ENCODE assay signal across 14 cellular contexts in genomic region chr3:84077479-84077878, GRCh38.
DNase-seq lines count a peak whose midpoint lies in the region; FAIRE-seq and TF ChIP-seq lines count a peak whose summit lies in the region.
"Had no signal": no experiment of that assay in that cellular context is flagged by ENCODE, and none has a peak within 500 bp of the region (broad histone marks: within the 10 kb centered on the region; RNA-seq: fewer than 3 reads in every experiment).

No MANE protein-coding gene starts in this region.

- no peaks in the 10 kb centered on the region for H3F3A ChIP-seq in Loucy (ENCODE audit: low read depth)

- no CpG with 5 or more reads among the region's 3 CpGs for WGBS in neuronal stem cell (ENCODE audit: extremely low coverage in 2 of 2, insufficient read length in 2 of 2, insufficient replicate concordance in 1 of 2), 2 donors

- H3K9me3 ChIP-seq in Loucy (ENCODE audit: insufficient read depth, low read depth, low read length) = no peaks in the 10 kb centered on the region
- no peaks in the 10 kb centered on the region for H3K9me3 ChIP-seq in astrocyte (ENCODE audit: insufficient read depth, low read depth, low read length)
- peaks cover 0 to 3% of the 10 kb centered on the region in 2 donors for H3K9me3 ChIP-seq in neuronal stem cell (replicated peaks in 1 of 2; ENCODE audit: control insufficient read depth in 2 of 2, insufficient read depth in 1 of 2, low read depth in 1 of 2, low read length in 2 of 2)

- no peak overlapping the region for H3K4me3 ChIP-seq in Loucy (ENCODE audit: low read length, poor library complexity, severe bottlenecking)
- no peak overlapping the region for H3K4me3 ChIP-seq in astrocyte (ENCODE audit: insufficient read depth, low read depth, low read length)
- no peak overlapping the region for H3K4me3 ChIP-seq in neuronal stem cell (ENCODE audit: low read length in 2 of 2)
- H3K4me3 ChIP-seq: SK-N-MC had no signal

- no peak overlapping the region for H3K4me2 ChIP-seq in Loucy (ENCODE audit: low read depth, low read length, poor library complexity, severe bottlenecking)
- H3K4me2 ChIP-seq in astrocyte (ENCODE audit: low read length) = no peak overlapping the region
- no peak overlapping the region for H3K4me2 ChIP-seq in neuronal stem cell (ENCODE audit: insufficient read depth, low read length, poor library complexity, severe bottlenecking)

- no peaks in the 10 kb centered on the region for H3K79me2 ChIP-seq in Loucy (ENCODE audit: insufficient read depth, low read length)
- no peaks in the 10 kb centered on the region for H3K79me2 ChIP-seq in astrocyte (ENCODE audit: insufficient read depth, low read length)

- no peaks in the 10 kb centered on the region for H3K79me1 ChIP-seq in neuronal stem cell (ENCODE audit: low read depth, low read length)

- H3K4me3 Mint-ChIP-seq in astrocyte (ENCODE audit: unreplicated experiment) = no peak overlapping the region
- no peak overlapping the region for H3K4me3 Mint-ChIP-seq in neural crest cell
- H3K4me3 Mint-ChIP-seq: activated CD4-positive, alpha-beta T cell treated with anti-CD3 and anti-CD28 coated beads for 36 hours; activated T-helper 17 cell treated with anti-CD3 and anti-CD28 coated beads, Interleukin-2, amount 50 U/mL, for 72 hours; mesothelial cell of epicardium had no signal

- peak; percentile 9 for DNase-seq in DMS53 (lab: John Stamatoyannopoulos, UW)
- no peak for DNase-seq in DMS53 treated with DMSO at 0.1 percent for 48 hours (lab: John Stamatoyannopoulos, UW; ENCODE audit: unreplicated experiment)
- no peak for DNase-seq in astrocyte (ENCODE audit: low read depth)
- DNase-seq in neural crest cell (ENCODE audit: low read depth, low spot score) = no peak
- DNase-seq in activated CD4-positive, CD25-positive, alpha-beta regulatory T cell treated with anti-CD3 and anti-CD28 coated beads, Interleukin-2, amount 50 U/mL, for 72 hours = no peak
- DNase-seq in neuronal stem cell (ENCODE audit: low spot score) = no peak
- no peak for DNase-seq in HK-2 (ENCODE audit: unreplicated experiment)
- DNase-seq: activated CD4-positive, alpha-beta T cell treated with anti-CD3 and anti-CD28 coated beads for 36 hours; NCI-H2171; retina had no signal

- H3K18ac ChIP-seq in neuronal stem cell (ENCODE audit: low read length) = no peak overlapping the region

- H2AK5ac ChIP-seq in neuronal stem cell (ENCODE audit: low read depth, low read length) = no peak overlapping the region

- H4K91ac ChIP-seq in neuronal stem cell (ENCODE audit: low read depth, low read length, poor library complexity) = no peak overlapping the region

- H3K27ac ChIP-seq in astrocyte (ENCODE audit: low read depth, low read length) = no peak overlapping the region
- H3K27ac ChIP-seq in neuronal stem cell (replicated peaks; ENCODE audit: low read length) = no peak overlapping the region
- H3K27ac ChIP-seq: SK-N-MC had no signal

- H3K4me1 ChIP-seq in Loucy (ENCODE audit: insufficient read depth, low read length, poor library complexity, severe bottlenecking) (no peaks in the 10 kb centered on the region), astrocyte (ENCODE audit: insufficient read depth, low read length) (no peaks in the 10 kb centered on the region), neuronal stem cell (ENCODE audit: control insufficient read depth in 2 of 2, insufficient read depth in 1 of 2, low read depth in 1 of 2, low read length in 2 of 2) (no peaks in the 10 kb centered on the region)

- no peak for FAIRE-seq in astrocyte (lab: Jason Lieb, UNC)

- H3K23ac ChIP-seq in neuronal stem cell (ENCODE audit: low read depth, low read length, poor library complexity) = no peak overlapping the region

- H4K8ac ChIP-seq in neuronal stem cell (ENCODE audit: low read depth, low read length) = no peak overlapping the region

- H3K4ac ChIP-seq in neuronal stem cell (ENCODE audit: low read length) = no peak overlapping the region

- H3K36me3 Mint-ChIP-seq in astrocyte (ENCODE audit: low read depth, unreplicated experiment) = no peaks in the 10 kb centered on the region
- no peaks in the 10 kb centered on the region for H3K36me3 Mint-ChIP-seq in neural crest cell (ENCODE audit: low read depth)
- H3K36me3 Mint-ChIP-seq: mesothelial cell of epicardium had no signal

- no peaks in the 10 kb centered on the region for H3K36me3 ChIP-seq in Loucy (ENCODE audit: insufficient read depth, low read length)
- H3K36me3 ChIP-seq in astrocyte (ENCODE audit: insufficient read depth, low read length) = no peaks in the 10 kb centered on the region
- no peaks in the 10 kb centered on the region for H3K36me3 ChIP-seq in neuronal stem cell (replicated peaks in 1 of 2; ENCODE audit: control insufficient read depth in 2 of 2, insufficient read depth in 2 of 2, low read length in 2 of 2)

- H3K27me3 ChIP-seq in Loucy (ENCODE audit: insufficient read depth, low read length, poor library complexity, severe bottlenecking) (no peaks in the 10 kb centered on the region), astrocyte (ENCODE audit: insufficient read depth, low read length) (no peaks in the 10 kb centered on the region), neuronal stem cell (ENCODE audit: control insufficient read depth in 3 of 3, insufficient read depth in 3 of 3, low read depth in 1 of 3, low read length in 3 of 3) (no peaks in the 10 kb centered on the region)

- H3K14ac ChIP-seq in neuronal stem cell (ENCODE audit: low read length) = no peak overlapping the region

- no peak overlapping the region for H2AFZ ChIP-seq in Loucy (ENCODE audit: low read length)
- H2AFZ ChIP-seq in astrocyte (ENCODE audit: low read depth, low read length) = no peak overlapping the region
- H2AFZ ChIP-seq in neuronal stem cell (ENCODE audit: low read length) = no peak overlapping the region

- H3K9me3 Mint-ChIP-seq in astrocyte (ENCODE audit: unreplicated experiment) = peaks cover 2% of the 10 kb centered on the region
- no peaks in the 10 kb centered on the region for H3K9me3 Mint-ChIP-seq in neural crest cell
- H3K9me3 Mint-ChIP-seq: activated T-helper 17 cell treated with anti-CD3 and anti-CD28 coated beads, Interleukin-2, amount 50 U/mL, for 72 hours; mesothelial cell of epicardium had no signal

- peak; percentile 43 for TF ChIP-seq CTCF in Loucy (conservative IDR thresholded peaks at IDR 0.05; ENCODE audit: low read length)
- peak; percentile 38 for TF ChIP-seq CTCF in astrocyte (IDR thresholded peaks at IDR 0.05; ENCODE audit: insufficient read depth, low read depth, low read length)
- peak; percentile 50 for TF ChIP-seq CTCF in neural crest cell (conservative IDR thresholded peaks at IDR 0.05)

- no peak overlapping the region for H2BK120ac ChIP-seq in neuronal stem cell (ENCODE audit: low read depth, low read length)

- H3K9ac ChIP-seq in Loucy (ENCODE audit: low read depth, low read length, poor library complexity, severe bottlenecking) = no peak overlapping the region
- H3K9ac ChIP-seq in astrocyte (ENCODE audit: low read length) = no peak overlapping the region
- no peak overlapping the region for H3K9ac ChIP-seq in neuronal stem cell (ENCODE audit: low read depth, low read length, poor library complexity)

- H3K4me1 Mint-ChIP-seq in astrocyte (ENCODE audit: low read depth, unreplicated experiment) = no peaks in the 10 kb centered on the region
- H3K4me1 Mint-ChIP-seq in neural crest cell = peaks cover 8% of the 10 kb centered on the region
- H3K4me1 Mint-ChIP-seq: activated CD4-positive, alpha-beta T cell treated with anti-CD3 and anti-CD28 coated beads for 36 hours; activated T-helper 17 cell treated with anti-CD3 and anti-CD28 coated beads, Interleukin-2, amount 50 U/mL, for 72 hours; mesothelial cell of epicardium had no signal

- H3K27ac Mint-ChIP-seq in astrocyte (ENCODE audit: unreplicated experiment) (no peak overlapping the region), neural crest cell (ENCODE audit: unreplicated experiment) (no peak overlapping the region)
- H3K27ac Mint-ChIP-seq: activated CD4-positive, alpha-beta T cell treated with anti-CD3 and anti-CD28 coated beads for 36 hours; activated T-helper 17 cell treated with anti-CD3 and anti-CD28 coated beads, Interleukin-2, amount 50 U/mL, for 72 hours; mesothelial cell of epicardium had no signal

- no peak overlapping the region for H2BK12ac ChIP-seq in neuronal stem cell (ENCODE audit: low read length)

- H4K20me1 ChIP-seq in Loucy (ENCODE audit: insufficient read depth, low read length, poor library complexity, severe bottlenecking) = no peaks in the 10 kb centered on the region
- H4K20me1 ChIP-seq in astrocyte (ENCODE audit: insufficient read depth, low read length) = no peaks in the 10 kb centered on the region

- no peaks in the 10 kb centered on the region for H3K9me2 ChIP-seq in Loucy (replicated peaks; ENCODE audit: low read depth, low read length)

- no peaks in the 10 kb centered on the region for H3K27me3 Mint-ChIP-seq in astrocyte (ENCODE audit: low read depth, unreplicated experiment)
- no peaks in the 10 kb centered on the region for H3K27me3 Mint-ChIP-seq in neural crest cell (ENCODE audit: low read depth)
- H3K27me3 Mint-ChIP-seq: activated CD4-positive, alpha-beta T cell treated with anti-CD3 and anti-CD28 coated beads for 36 hours; activated T-helper 17 cell treated with anti-CD3 and anti-CD28 coated beads, Interleukin-2, amount 50 U/mL, for 72 hours had no signal

- H2BK15ac ChIP-seq in neuronal stem cell (ENCODE audit: low read length) = no peak overlapping the region

- H2BK5ac ChIP-seq in neuronal stem cell (ENCODE audit: low read length) = no peak overlapping the region
